ENCODE assay signal across 1 cellular context in the genomic region with DNA sequence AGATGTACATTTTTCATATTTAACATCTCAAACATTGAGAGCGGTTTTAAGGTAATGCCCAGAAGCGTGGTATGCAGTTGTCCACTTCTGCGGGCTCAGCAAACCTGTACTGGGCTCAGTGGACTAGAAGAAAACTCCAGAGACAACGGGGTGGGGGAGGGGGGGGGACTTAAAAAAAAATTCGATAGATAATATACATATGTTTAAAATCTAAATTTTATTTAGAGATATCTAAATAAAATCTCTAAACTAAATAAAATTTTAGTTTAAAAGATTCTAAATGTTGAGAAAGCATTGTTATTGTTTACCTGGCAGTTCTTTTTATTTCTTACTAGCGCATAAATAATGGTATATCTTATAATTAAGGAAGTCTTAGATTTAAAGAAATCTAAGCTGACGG.
TF ChIP-seq lines count a peak whose summit lies in the region.

No MANE protein-coding gene starts in this region.

TF ChIP-seq in WTC11, 78 proteins besides CTCF, POLR2A, EP300 and RAD21 (continued from another document):
- TF ChIP-seq, protein P1, sequence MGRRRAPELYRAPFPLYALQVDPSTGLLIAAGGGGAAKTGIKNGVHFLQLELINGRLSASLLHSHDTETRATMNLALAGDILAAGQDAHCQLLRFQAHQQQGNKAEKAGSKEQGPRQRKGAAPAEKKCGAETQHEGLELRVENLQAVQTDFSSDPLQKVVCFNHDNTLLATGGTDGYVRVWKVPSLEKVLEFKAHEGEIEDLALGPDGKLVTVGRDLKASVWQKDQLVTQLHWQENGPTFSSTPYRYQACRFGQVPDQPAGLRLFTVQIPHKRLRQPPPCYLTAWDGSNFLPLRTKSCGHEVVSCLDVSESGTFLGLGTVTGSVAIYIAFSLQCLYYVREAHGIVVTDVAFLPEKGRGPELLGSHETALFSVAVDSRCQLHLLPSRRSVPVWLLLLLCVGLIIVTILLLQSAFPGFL (CRISPR knock-in tag; IDR thresholded peaks at IDR 0.05; ENCODE audit: borderline replicate concordance) = no peak
